In the genomic region with DNA sequence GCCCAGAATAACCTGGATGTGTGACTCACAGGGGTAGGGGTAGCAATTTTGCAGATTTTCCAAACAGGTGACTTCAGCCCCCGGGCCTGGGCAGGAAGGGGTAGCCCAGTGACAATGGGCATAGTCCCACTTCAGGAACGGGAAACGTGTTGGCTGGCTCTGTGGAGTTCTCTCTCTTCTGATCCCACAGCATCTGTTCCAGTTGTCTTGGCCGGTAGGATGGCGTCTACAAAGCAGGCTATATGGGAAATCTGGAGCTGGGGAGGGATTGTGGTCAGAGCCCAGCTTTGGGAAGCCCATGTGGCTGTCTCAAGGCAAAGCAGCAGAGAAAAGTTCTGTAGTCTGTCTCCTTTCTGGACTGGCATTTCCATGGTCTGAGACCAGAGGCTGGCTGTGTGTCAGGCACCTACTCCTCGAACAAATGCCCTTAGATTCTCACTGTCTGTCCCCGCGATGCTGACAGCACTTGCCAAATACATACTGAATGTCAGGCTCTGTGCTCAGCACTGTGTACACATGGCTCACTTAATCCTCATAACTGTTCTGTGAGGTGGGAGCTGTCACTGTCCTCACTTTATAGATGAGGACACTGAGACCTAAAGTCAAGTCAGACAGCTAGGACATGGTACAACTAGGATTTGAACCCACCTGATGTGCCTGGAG, we compare ENCODE assay signal across 17 cellular contexts. TPM values are rescaled to one million over a fixed set of nuclear protein-coding genes. Genes with fewer than 3 reads are reported as not detected.
DNase-seq lines count a peak whose midpoint lies in the region; ATAC-seq and FAIRE-seq lines count a peak whose summit lies in the region.
"Had no signal": no experiment of that assay in that cellular context is flagged by ENCODE, and none has a peak within 500 bp of the region (broad histone marks: within the 10 kb centered on the region; RNA-seq: fewer than 3 reads in every experiment).

No MANE protein-coding gene starts in this region.

- H3K27ac ChIP-seq in small intestine (ENCODE audit: low read depth in 1 of 2, low read length in 1 of 2) = peak overlapping the region in 1 of 2 donors; percentile 20
- H3K27ac ChIP-seq: KMS-11 had no signal

- H3K4me1 ChIP-seq in adipocyte (ENCODE audit: control insufficient read depth, insufficient read depth, low read length) (peaks cover 77% of the 10 kb centered on the region), small intestine (ENCODE audit: control insufficient read depth in 2 of 2, insufficient read depth in 1 of 2, low read depth in 1 of 2, low read length in 1 of 2) (peaks cover 0 to 6% of the 10 kb centered on the region in 2 donors)

- no peaks in the 10 kb centered on the region for H3K27me3 ChIP-seq in adipocyte (replicated peaks; ENCODE audit: control insufficient read depth, insufficient read depth, low read length)
- H3K27me3 ChIP-seq in small intestine (ENCODE audit: control insufficient read depth in 2 of 2, insufficient read depth in 2 of 2, low read length in 2 of 2) = no peaks in the 10 kb centered on the region
- H3K27me3 ChIP-seq: breast epithelium had no signal

- FAIRE-seq in small intestine (lab: Jason Lieb, UNC) = no peak
- FAIRE-seq: GM12878 had no signal

- H3K9me3 ChIP-seq in adipocyte (ENCODE audit: control insufficient read depth, low read length) = no peaks in the 10 kb centered on the region
- H3K9me3 ChIP-seq in small intestine (ENCODE audit: control insufficient read depth, low read depth) = no peaks in the 10 kb centered on the region
- H3K9me3 ChIP-seq: breast epithelium had no signal

- H3K4me3 ChIP-seq in adipocyte (ENCODE audit: low read length) (no peak overlapping the region), small intestine (ENCODE audit: low read depth in 1 of 2, low read length in 2 of 2) (no peak overlapping the region)
- H3K4me3 ChIP-seq: breast epithelium, GM12878, GM23338 had no signal

- peak overlapping the region; percentile 62 for H3K9ac ChIP-seq in adipocyte (ENCODE audit: low read length)
- H3K9ac ChIP-seq: KMS-11 had no signal

- intact Hi-C loops in Right ventricle myocardium superior (cut with DNase I) = no loop called here
- intact Hi-C loops in Right ventricle myocardium inferior (cut with DNase I) = no loop called here

- DNase-seq in Right ventricle myocardium superior = no peak
- DNase-seq in Right ventricle myocardium inferior (ENCODE audit: missing footprints) = no peak
- DNase-seq in adipocyte (ENCODE audit: low read depth) = no peak
- peak; percentile 62 for DNase-seq in myocyte (ENCODE audit: low read depth)
- peak; percentile 40 for DNase-seq in superior temporal gyrus (ENCODE audit: extremely low spot score)
- no peak for DNase-seq in GDM1 (lab: John Stamatoyannopoulos, UW)
- DNase-seq in central memory CD4-positive, alpha-beta T cell = no peak
- no peak for DNase-seq in small intestine
- DNase-seq: activated effector memory CD4-positive, alpha-beta T cell treated with anti-CD3 and anti-CD28 coated beads, Interleukin-2, amount 50 U/mL, for 16 hours; CD4-positive, CD25-positive, alpha-beta regulatory T cell; MV-4-11; NCI-H1694 had no signal

- H3K36me3 ChIP-seq in adipocyte (ENCODE audit: control insufficient read depth, insufficient read depth, low read length, severe bottlenecking) (no peaks in the 10 kb centered on the region), small intestine (ENCODE audit: control insufficient read depth in 2 of 2, insufficient read depth in 2 of 2, low read length in 2 of 2) (no peaks in the 10 kb centered on the region)
- H3K36me3 ChIP-seq: breast epithelium had no signal

- peak; percentile 8 for ATAC-seq in Right ventricle myocardium superior (ENCODE audit: poor library complexity)
- no peak for ATAC-seq in Right ventricle myocardium inferior
- ATAC-seq: GM12878, GM23338 had no signal

- 87 to 94% (median 92%) methylated on average over 8 of the region's 8 CpGs for WGBS in small intestine, 3 donors

RNA-seq across cellular contexts. Expression of a gene that starts 17.9 kb away (rescaled TPM):
- total RNA-seq in Right ventricle myocardium superior = 28.2 TPM
- 32.7 TPM for total RNA-seq in Right ventricle myocardium inferior
- total RNA-seq in myocyte = 78.4 and 103 TPM in 2 replicates
- polyA plus RNA-seq in myocyte (2012) = 126 TPM
- 10 to 100 TPM; 27.5 to 50.4 (median 29.2) TPM for polyA plus RNA-seq in small intestine

RNA-seq across cellular contexts. Expression of a gene that starts 36.6 kb away (rescaled TPM):
- 6.8 TPM for total RNA-seq in Right ventricle myocardium superior
- total RNA-seq in Right ventricle myocardium inferior = 9.9 TPM
- total RNA-seq in myocyte = 17.8 and 25.9 TPM in 2 replicates
- polyA plus RNA-seq in myocyte (2012) = 41.3 TPM
- 10 to 100 TPM in 1 of 3 donors, 1 to 10 TPM in 2; 6.0 to 11.1 (median 6.5) TPM for polyA plus RNA-seq in small intestine

RNA-seq across cellular contexts. Expression of a gene that starts 44.5 kb away (rescaled TPM):
- total RNA-seq in Right ventricle myocardium superior = 57.9 TPM
- 58.9 TPM for total RNA-seq in Right ventricle myocardium inferior
- total RNA-seq in myocyte = 59.8 and 68.3 TPM in 2 replicates
- polyA plus RNA-seq in myocyte (2012) = 203 TPM
- 10 to 100 TPM in 1 of 3 donors, 1 to 10 TPM in 2; 2.9 to 11.1 (median 3.0) TPM for polyA plus RNA-seq in small intestine
- total RNA-seq: OCI-LY7 had no signal

RNA-seq across cellular contexts. Expression of a gene that starts 56.6 kb away (rescaled TPM):
- total RNA-seq in Right ventricle myocardium superior (393 TPM), Right ventricle myocardium inferior (411 TPM), myocyte (278 and 316 TPM in 2 replicates)
- 975 TPM for polyA plus RNA-seq in myocyte (2012)
- 100 to 1,000 TPM; 386 to 477 (median 407) TPM for polyA plus RNA-seq in small intestine

Comparison
In these comparisons a context has a peak if more than half of its experiments do, and no peak if none do; other contexts are left out.
1. DNase-seq: peak in myocyte (single experiment) and superior temporal gyrus (single experiment); none in Right ventricle myocardium superior (single experiment), Right ventricle myocardium inferior (single experiment), adipocyte (single experiment), GDM1 (single experiment), central memory CD4-positive, alpha-beta T cell (single experiment) and small intestine (single experiment).